Comparison of ENCODE assay signal across 8 cellular contexts in the genomic region with DNA sequence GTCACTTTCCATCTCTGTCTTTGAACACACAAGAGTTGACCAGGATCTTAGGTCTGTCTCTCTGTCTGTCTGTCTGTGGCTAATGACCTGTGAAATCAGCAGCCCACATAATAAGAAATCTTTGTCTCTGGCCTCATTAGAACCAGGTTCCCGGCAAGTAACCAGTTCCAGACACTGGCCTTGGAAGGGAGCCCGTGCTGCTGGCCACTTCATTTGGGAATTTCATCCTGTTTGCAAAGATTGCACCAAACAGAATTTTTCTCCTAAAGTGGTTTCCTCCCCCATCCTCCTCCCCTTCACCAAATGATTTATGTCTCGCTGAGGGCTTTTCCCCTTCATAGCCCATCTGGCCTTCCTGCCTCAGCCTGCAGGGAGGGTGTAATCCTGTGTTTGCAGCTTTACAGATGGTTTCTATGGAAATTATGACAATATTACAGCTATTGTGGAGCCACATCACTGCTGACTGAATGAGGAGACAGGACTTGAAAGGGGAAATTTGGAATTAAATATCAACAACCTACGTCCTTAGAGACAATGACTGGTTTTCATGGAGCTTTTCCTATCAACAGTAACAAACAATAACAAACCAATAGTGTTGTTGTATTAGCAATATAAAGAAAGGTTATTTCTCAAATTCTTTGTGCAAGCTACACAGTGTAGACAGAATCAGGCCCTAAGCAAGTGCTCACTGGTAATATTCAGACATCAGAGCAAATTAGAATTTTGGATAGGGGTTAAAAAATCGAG. TPM values are rescaled to one million over a fixed set of nuclear protein-coding genes. Genes with fewer than 3 reads are reported as not detected.
DNase-seq lines count a peak whose midpoint lies in the region; ATAC-seq and TF ChIP-seq lines count a peak whose summit lies in the region.

No MANE protein-coding gene starts in this region.

- H3K27me3 ChIP-seq in body of pancreas = no peaks in the 10 kb centered on the region
- H3K27me3 ChIP-seq in lower lobe of right lung (ENCODE audit: low read depth) = no peaks in the 10 kb centered on the region
- no peaks in the 10 kb centered on the region for H3K27me3 ChIP-seq in vagina

- H3K9me3 ChIP-seq in body of pancreas = no peaks in the 10 kb centered on the region
- no peaks in the 10 kb centered on the region for H3K9me3 ChIP-seq in lower lobe of right lung
- no peaks in the 10 kb centered on the region for H3K9me3 ChIP-seq in vagina

- H3K4me1 ChIP-seq in body of pancreas (no peaks in the 10 kb centered on the region), lower lobe of right lung (peaks cover 53% of the 10 kb centered on the region), vagina (peaks cover 42% of the 10 kb centered on the region)

- H3K27ac ChIP-seq in body of pancreas = peak overlapping the region in 3 of 4 donors; percentile 14 to 42 (median 21)
- H3K27ac ChIP-seq in lower lobe of right lung = peak overlapping the region; percentile 78
- peak overlapping the region; percentile 70 for H3K27ac ChIP-seq in vagina

- WGBS in body of pancreas, 2 donors = 44 to 55% methylated on average over 5 of the region's 5 CpGs

- no peak for TF ChIP-seq POLR2A in body of pancreas (IDR thresholded peaks at IDR 0.05)
- TF ChIP-seq POLR2A in vagina (IDR thresholded peaks at IDR 0.05) = no peak

- peak; percentile 63 for DNase-seq in AG08396 (ENCODE audit: low spot score)
- peak; percentile 84 for DNase-seq in NCI-H1436 treated with DMSO at 0.1 percent for 48 hours (lab: John Stamatoyannopoulos, UW)
- DNase-seq in body of pancreas = peak; percentile 20 to 45 (median 36)
- DNase-seq in lower lobe of right lung = no peak
- no peak for DNase-seq in vagina (ENCODE audit: extremely low spot score in 2 of 2)
- DNase-seq in stimulated activated CD4-positive, alpha-beta T cell treated with anti-CD3 and anti-CD28 coated beads, Interleukin-15, amount 100 ng/mL, for 24 hours = no peak

- ATAC-seq in body of pancreas (peak; percentile 74), lower lobe of right lung (peak; percentile 77 to 83), HG03039 (IDR thresholded peaks at IDR 0.05; ENCODE audit: unreplicated experiment) (no peak), HG02884 (IDR thresholded peaks at IDR 0.05; ENCODE audit: unreplicated experiment) (no peak)

- TF ChIP-seq CTCF in body of pancreas (IDR thresholded peaks at IDR 0.05) (no peak), lower lobe of right lung (IDR thresholded peaks at IDR 0.05) (no peak), vagina (IDR thresholded peaks at IDR 0.05) (no peak)

- intact Hi-C loops in body of pancreas (cut with DNase I) (no loop called here), lower lobe of right lung (cut with DNase I) (no loop called here), vagina (cut with DNase I) (loop anchor here (1.0 kb wide), 1 partner anchor 29 kb away; no protein-coding TSS in a partner anchor)

- no peak overlapping the region for H3K4me3 ChIP-seq in body of pancreas
- H3K4me3 ChIP-seq in lower lobe of right lung = no peak overlapping the region
- H3K4me3 ChIP-seq in vagina = no peak overlapping the region

- H3K36me3 ChIP-seq in body of pancreas (replicated peaks in 1 of 2; ENCODE audit: insufficient read depth in 1 of 2, low read depth in 2 of 2) (no peaks in the 10 kb centered on the region), lower lobe of right lung (no peaks in the 10 kb centered on the region), vagina (no peaks in the 10 kb centered on the region)

RNA-seq across cellular contexts. Expression of a gene that starts 25.7 kb away (rescaled TPM):
- 10 to 100 TPM in 1 of 2 donors, 1 to 10 TPM in 1; 6.5 to 10.5 TPM for total RNA-seq in body of pancreas
- 45.7 TPM for total RNA-seq in lower lobe of right lung
- total RNA-seq in vagina = 68.5 TPM

Comparison
In these comparisons a context has a peak if more than half of its experiments do, and no peak if none do; other contexts are left out.
1. DNase-seq: peak in AG08396 (single experiment), NCI-H1436 treated with DMSO at 0.1 percent for 48 hours (single experiment) and body of pancreas (4 of 4); none in lower lobe of right lung (single experiment), vagina (0 of 2) and stimulated activated CD4-positive, alpha-beta T cell treated with anti-CD3 and anti-CD28 coated beads, Interleukin-15, amount 100 ng/mL, for 24 hours (single experiment).
2. ATAC-seq: peak in body of pancreas (single experiment) and lower lobe of right lung (2 of 2); none in HG03039 (single experiment) and HG02884 (single experiment).
3. H3K27ac ChIP-seq: peak in every context shown above with its lines; median percentile 78 in lower lobe of right lung; 70 in vagina; 21 in body of pancreas.